ENCODE assay signal across 1 cellular context in the genomic region with DNA sequence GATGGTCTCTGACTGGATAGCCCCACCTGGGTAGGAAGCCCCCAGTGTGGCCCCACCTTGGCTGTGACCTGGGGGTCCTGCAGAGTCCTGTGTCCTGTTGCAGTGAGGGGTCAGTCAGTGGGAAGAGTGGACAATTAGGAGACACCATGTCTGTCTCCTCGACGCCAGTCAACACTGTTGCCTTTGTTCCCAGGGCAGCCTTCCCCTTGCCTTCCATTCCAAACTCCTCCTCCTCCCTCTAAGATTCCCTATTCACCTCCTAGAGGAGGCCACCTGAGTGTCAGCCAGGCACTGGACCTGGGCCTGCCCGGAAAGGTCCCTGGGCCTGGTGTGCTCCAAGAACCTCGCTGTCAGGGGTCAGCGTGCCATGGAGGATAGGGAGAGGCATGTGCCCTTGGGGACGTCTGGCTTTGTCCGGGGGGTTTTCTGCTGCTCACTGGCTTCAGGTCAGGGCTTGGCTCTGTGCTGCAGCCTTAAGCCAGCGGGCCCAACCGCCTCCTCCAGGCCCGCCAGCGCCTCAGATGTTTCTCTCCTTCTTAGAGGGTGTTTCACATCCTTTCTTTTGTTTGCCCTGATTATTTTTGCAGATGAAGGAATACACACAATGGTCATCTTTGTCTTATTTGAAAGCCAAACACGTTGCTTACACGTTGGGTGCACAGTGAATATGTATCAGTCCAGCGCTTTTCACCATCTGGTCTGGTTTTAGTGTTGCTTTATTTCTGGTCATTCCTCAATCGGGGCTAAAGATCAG.
TF ChIP-seq lines count a peak whose summit lies in the region.

No MANE protein-coding gene starts in this region.

TF ChIP-seq in GM23338, 12 proteins besides CTCF, POLR2A, EP300 and RAD21 (continued from another document):
- TF ChIP-seq POLR2AphosphoS5 (IDR thresholded peaks at IDR 0.05; ENCODE audit: low read depth) (no peak), STAT1 (IDR thresholded peaks at IDR 0.05; ENCODE audit: unreplicated experiment) (no peak), EZH2phosphoT487 (IDR thresholded peaks at IDR 0.05; ENCODE audit: unreplicated experiment) (no peak), ZNF114 (CRISPR knock-in tag; IDR thresholded peaks at IDR 0.05) (no peak), CREB1 (CRISPR knock-in tag; IDR thresholded peaks at IDR 0.05; ENCODE audit: low read depth) (no peak), EZH2 (IDR thresholded peaks at IDR 0.05; ENCODE audit: low read depth, unreplicated experiment) (no peak), NANOG (IDR thresholded peaks at IDR 0.05; ENCODE audit: borderline replicate concordance) (no peak), ZNF331 (CRISPR knock-in tag; IDR thresholded peaks at IDR 0.05; ENCODE audit: low read depth) (no peak)
- TF ChIP-seq, protein P1, sequence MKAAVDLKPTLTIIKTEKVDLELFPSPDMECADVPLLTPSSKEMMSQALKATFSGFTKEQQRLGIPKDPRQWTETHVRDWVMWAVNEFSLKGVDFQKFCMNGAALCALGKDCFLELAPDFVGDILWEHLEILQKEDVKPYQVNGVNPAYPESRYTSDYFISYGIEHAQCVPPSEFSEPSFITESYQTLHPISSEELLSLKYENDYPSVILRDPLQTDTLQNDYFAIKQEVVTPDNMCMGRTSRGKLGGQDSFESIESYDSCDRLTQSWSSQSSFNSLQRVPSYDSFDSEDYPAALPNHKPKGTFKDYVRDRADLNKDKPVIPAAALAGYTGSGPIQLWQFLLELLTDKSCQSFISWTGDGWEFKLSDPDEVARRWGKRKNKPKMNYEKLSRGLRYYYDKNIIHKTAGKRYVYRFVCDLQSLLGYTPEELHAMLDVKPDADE (IDR thresholded peaks at IDR 0.05): no peak
- TF ChIP-seq, protein P2, sequence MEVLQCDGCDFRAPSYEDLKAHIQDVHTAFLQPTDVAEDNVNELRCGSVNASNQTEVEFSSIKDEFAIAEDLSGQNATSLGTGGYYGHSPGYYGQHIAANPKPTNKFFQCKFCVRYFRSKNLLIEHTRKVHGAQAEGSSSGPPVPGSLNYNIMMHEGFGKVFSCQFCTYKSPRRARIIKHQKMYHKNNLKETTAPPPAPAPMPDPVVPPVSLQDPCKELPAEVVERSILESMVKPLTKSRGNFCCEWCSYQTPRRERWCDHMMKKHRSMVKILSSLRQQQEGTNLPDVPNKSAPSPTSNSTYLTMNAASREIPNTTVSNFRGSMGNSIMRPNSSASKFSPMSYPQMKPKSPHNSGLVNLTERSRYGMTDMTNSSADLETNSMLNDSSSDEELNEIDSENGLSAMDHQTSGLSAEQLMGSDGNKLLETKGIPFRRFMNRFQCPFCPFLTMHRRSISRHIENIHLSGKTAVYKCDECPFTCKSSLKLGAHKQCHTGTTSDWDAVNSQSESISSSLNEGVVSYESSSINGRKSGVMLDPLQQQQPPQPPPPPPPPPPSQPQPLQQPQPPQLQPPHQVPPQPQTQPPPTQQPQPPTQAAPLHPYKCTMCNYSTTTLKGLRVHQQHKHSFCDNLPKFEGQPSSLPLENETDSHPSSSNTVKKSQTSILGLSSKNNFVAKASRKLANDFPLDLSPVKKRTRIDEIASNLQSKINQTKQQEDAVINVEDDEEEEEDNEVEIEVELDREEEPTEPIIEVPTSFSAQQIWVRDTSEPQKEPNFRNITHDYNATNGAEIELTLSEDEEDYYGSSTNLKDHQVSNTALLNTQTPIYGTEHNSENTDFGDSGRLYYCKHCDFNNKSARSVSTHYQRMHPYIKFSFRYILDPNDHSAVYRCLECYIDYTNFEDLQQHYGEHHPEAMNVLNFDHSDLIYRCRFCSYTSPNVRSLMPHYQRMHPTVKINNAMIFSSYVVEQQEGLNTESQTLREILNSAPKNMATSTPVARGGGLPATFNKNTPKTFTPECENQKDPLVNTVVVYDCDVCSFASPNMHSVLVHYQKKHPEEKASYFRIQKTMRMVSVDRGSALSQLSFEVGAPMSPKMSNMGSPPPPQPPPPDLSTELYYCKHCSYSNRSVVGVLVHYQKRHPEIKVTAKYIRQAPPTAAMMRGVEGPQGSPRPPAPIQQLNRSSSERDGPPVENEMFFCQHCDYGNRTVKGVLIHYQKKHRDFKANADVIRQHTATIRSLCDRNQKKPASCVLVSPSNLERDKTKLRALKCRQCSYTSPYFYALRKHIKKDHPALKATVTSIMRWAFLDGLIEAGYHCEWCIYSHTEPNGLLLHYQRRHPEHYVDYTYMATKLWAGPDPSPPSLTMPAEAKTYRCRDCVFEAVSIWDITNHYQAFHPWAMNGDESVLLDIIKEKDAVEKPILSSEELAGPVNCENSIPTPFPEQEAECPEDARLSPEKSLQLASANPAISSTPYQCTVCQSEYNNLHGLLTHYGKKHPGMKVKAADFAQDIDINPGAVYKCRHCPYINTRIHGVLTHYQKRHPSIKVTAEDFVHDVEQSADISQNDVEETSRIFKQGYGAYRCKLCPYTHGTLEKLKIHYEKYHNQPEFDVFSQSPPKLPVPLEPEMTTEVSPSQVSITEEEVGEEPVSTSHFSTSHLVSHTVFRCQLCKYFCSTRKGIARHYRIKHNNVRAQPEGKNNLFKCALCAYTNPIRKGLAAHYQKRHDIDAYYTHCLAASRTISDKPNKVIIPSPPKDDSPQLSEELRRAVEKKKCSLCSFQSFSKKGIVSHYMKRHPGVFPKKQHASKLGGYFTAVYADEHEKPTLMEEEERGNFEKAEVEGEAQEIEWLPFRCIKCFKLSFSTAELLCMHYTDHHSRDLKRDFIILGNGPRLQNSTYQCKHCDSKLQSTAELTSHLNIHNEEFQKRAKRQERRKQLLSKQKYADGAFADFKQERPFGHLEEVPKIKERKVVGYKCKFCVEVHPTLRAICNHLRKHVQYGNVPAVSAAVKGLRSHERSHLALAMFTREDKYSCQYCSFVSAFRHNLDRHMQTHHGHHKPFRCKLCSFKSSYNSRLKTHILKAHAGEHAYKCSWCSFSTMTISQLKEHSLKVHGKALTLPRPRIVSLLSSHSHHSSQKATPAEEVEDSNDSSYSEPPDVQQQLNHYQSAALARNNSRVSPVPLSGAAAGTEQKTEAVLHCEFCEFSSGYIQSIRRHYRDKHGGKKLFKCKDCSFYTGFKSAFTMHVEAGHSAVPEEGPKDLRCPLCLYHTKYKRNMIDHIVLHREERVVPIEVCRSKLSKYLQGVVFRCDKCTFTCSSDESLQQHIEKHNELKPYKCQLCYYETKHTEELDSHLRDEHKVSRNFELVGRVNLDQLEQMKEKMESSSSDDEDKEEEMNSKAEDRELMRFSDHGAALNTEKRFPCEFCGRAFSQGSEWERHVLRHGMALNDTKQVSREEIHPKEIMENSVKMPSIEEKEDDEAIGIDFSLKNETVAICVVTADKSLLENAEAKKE (CRISPR knock-in tag; IDR thresholded peaks at IDR 0.05): no peak
